Comparison of ENCODE assay signal across 15 cellular contexts in genomic region chr6:41201784-41202181, GRCh38. TPM values are rescaled to one million over a fixed set of nuclear protein-coding genes. Genes with fewer than 3 reads are reported as not detected.
DNase-seq lines count a peak whose midpoint lies in the region; ATAC-seq and TF ChIP-seq lines count a peak whose summit lies in the region.
"Had no signal": no experiment of that assay in that cellular context is flagged by ENCODE, and none has a peak within 500 bp of the region (broad histone marks: within the 10 kb centered on the region; RNA-seq: fewer than 3 reads in every experiment).

No MANE protein-coding gene starts in this region.

- H3K9me3 Mint-ChIP-seq in CD4-positive, alpha-beta T cell = no peaks in the 10 kb centered on the region
- peaks cover 13% of the 10 kb centered on the region for H3K9me3 Mint-ChIP-seq in activated T-helper 1 cell treated with anti-CD3 and anti-CD28 coated beads, Interleukin-12 subunit alpha, Interleukin-12 subunit beta, Interleukin-2, Interleukin-4 antibody, amounts not matched to agents 30 ng/mL and 10 ng/mL and 1 ng/mL, durations not matched to agents 14 hours and 24 hours and 36 hours

- TF ChIP-seq CTCF in CD4-positive, alpha-beta T cell (IDR thresholded peaks at IDR 0.05) = no peak
- TF ChIP-seq CTCF in mucosa of descending colon (IDR thresholded peaks at IDR 0.05) = no peak
- TF ChIP-seq CTCF in mammary epithelial cell (conservative IDR thresholded peaks at IDR 0.05 in 1 of 2, IDR thresholded peaks at IDR 0.05 in 1 of 2; ENCODE audit: extremely low read depth in 1 of 2, insufficient read depth in 1 of 2, low read depth in 1 of 2, low read length in 2 of 2) = no peak

- CTCF ChIA-PET in CD4-positive, alpha-beta T cell (lab: Charles Lee) = interaction anchor here (1.0 kb wide), 1 partner anchor 10 kb away, joined by 3 read pairs; no protein-coding TSS in a partner anchor
- CTCF ChIA-PET in mammary epithelial cell (lab: Charles Lee; ENCODE audit: low non-redundant PET) = no interaction called here

- H3K27me3 ChIP-seq in CD4-positive, alpha-beta T cell (ENCODE audit: control insufficient read depth, insufficient read depth, low read length) = no peaks in the 10 kb centered on the region
- no peaks in the 10 kb centered on the region for H3K27me3 ChIP-seq in mammary epithelial cell (ENCODE audit: insufficient read depth, low read length)
- H3K27me3 ChIP-seq: breast epithelium had no signal

- peaks cover under 1% of the 10 kb centered on the region for H3K36me3 Mint-ChIP-seq in CD4-positive, alpha-beta T cell (ENCODE audit: low read depth)
- peaks cover 14% of the 10 kb centered on the region for H3K36me3 Mint-ChIP-seq in activated T-helper 1 cell treated with anti-CD3 and anti-CD28 coated beads, Interleukin-12 subunit alpha, Interleukin-12 subunit beta, Interleukin-2, Interleukin-4 antibody, amounts not matched to agents 30 ng/mL and 10 ng/mL and 1 ng/mL, durations not matched to agents 14 hours and 24 hours and 36 hours (ENCODE audit: low read depth)

- POLR2A ChIA-PET in CD4-positive, alpha-beta T cell (lab: Charles Lee) = no interaction called here

- H3K27ac ChIP-seq in CD4-positive, alpha-beta T cell (ENCODE audit: low read depth, low read length) = peak overlapping the region; percentile 85
- no peak overlapping the region for H3K27ac ChIP-seq in mammary epithelial cell (ENCODE audit: insufficient read depth, low read depth, low read length)
- H3K27ac ChIP-seq: breast epithelium had no signal

- no peak overlapping the region for H3K9ac ChIP-seq in mammary epithelial cell (ENCODE audit: insufficient read depth, low read length)

- peak overlapping the region; percentile 81 for H3K4me3 Mint-ChIP-seq in CD4-positive, alpha-beta T cell
- H3K4me3 Mint-ChIP-seq in activated T-helper 1 cell treated with anti-CD3 and anti-CD28 coated beads, Interleukin-12 subunit alpha, Interleukin-12 subunit beta, Interleukin-2, Interleukin-4 antibody, amounts not matched to agents 30 ng/mL and 10 ng/mL and 1 ng/mL, durations not matched to agents 14 hours and 24 hours and 36 hours = peak overlapping the region; percentile 77

- intact Hi-C loops in CD4-positive, alpha-beta T cell (cut with DNase I, micrococcal nuclease) = no loop called here
- intact Hi-C loops in activated T-helper 1 cell treated with anti-CD3 and anti-CD28 coated beads, Interleukin-12 subunit alpha, Interleukin-12 subunit beta, Interleukin-2, Interleukin-4 antibody, amounts not matched to agents 30 ng/mL and 10 ng/mL and 1 ng/mL, durations not matched to agents 14 hours and 24 hours and 36 hours (cut with micrococcal nuclease) = no loop called here
- intact Hi-C loops in mucosa of descending colon (cut with DNase I, micrococcal nuclease) = no loop called here
- intact Hi-C loops in mammary epithelial cell (cut with micrococcal nuclease) = no loop called here

- in situ Hi-C loops in mammary epithelial cell (cut with MboI; ENCODE audit: low sequenced_read_pairs in 2 of 2) = no loop called here

- H3K4me2 ChIP-seq in mammary epithelial cell (ENCODE audit: insufficient read depth, low read depth, low read length) = no peak overlapping the region

- BruUV-seq in mammary epithelial cell (replicated peaks; lab: Mats Ljungman, UMichigan) = no TSS peak

- no peaks in the 10 kb centered on the region for H3K9me3 ChIP-seq in CD4-positive, alpha-beta T cell (ENCODE audit: control insufficient read depth, low read length)
- H3K9me3 ChIP-seq in mucosa of descending colon = no peaks in the 10 kb centered on the region
- H3K9me3 ChIP-seq in mammary epithelial cell (replicated peaks; ENCODE audit: insufficient read depth, low read length) = no peaks in the 10 kb centered on the region
- H3K9me3 ChIP-seq: breast epithelium, Caco-2, stomach had no signal

- 90% methylated on average over 4 of the region's 9 CpGs for WGBS in mammary epithelial cell (ENCODE audit: low coverage, missing lambda C conversion rate)

- no peak overlapping the region for H2AFZ ChIP-seq in mammary epithelial cell (ENCODE audit: low read depth, low read length)

- no peaks in the 10 kb centered on the region for H3K27me3 Mint-ChIP-seq in CD4-positive, alpha-beta T cell
- H3K27me3 Mint-ChIP-seq in activated T-helper 1 cell treated with anti-CD3 and anti-CD28 coated beads, Interleukin-12 subunit alpha, Interleukin-12 subunit beta, Interleukin-2, Interleukin-4 antibody, amounts not matched to agents 30 ng/mL and 10 ng/mL and 1 ng/mL, durations not matched to agents 14 hours and 24 hours and 36 hours (ENCODE audit: insufficient read depth) = no peaks in the 10 kb centered on the region

- peaks cover 4% of the 10 kb centered on the region for H3K4me1 ChIP-seq in mucosa of descending colon (ENCODE audit: low read depth)
- peaks cover 18% of the 10 kb centered on the region for H3K4me1 ChIP-seq in mammary epithelial cell (ENCODE audit: insufficient read depth, low read length)
- H3K4me1 ChIP-seq: breast epithelium, Caco-2 had no signal

- peak overlapping the region; percentile 100 for H3K27ac Mint-ChIP-seq in CD4-positive, alpha-beta T cell
- peak overlapping the region; percentile 95 for H3K27ac Mint-ChIP-seq in activated T-helper 1 cell treated with anti-CD3 and anti-CD28 coated beads, Interleukin-12 subunit alpha, Interleukin-12 subunit beta, Interleukin-2, Interleukin-4 antibody, amounts not matched to agents 30 ng/mL and 10 ng/mL and 1 ng/mL, durations not matched to agents 14 hours and 24 hours and 36 hours

- H3K4me3 ChIP-seq in mucosa of descending colon (no peak overlapping the region), mammary epithelial cell (replicated peaks in 1 of 3; ENCODE audit: insufficient read depth in 1 of 3, low read depth in 2 of 3, low read length in 3 of 3) (no peak overlapping the region)
- H3K4me3 ChIP-seq: breast epithelium, lung, stomach had no signal

- dilution Hi-C loops in mammary epithelial cell (cut with HindIII; ENCODE audit: low sequenced_read_pairs) = no loop called here

- H4K20me1 ChIP-seq in mammary epithelial cell (ENCODE audit: insufficient read depth, low read length) = no peaks in the 10 kb centered on the region

- H3K36me3 ChIP-seq in mucosa of descending colon (ENCODE audit: low read depth) (no peaks in the 10 kb centered on the region), mammary epithelial cell (ENCODE audit: insufficient read depth, low read length) (no peaks in the 10 kb centered on the region)
- H3K36me3 ChIP-seq: breast epithelium, stomach had no signal

- ATAC-seq in CD4-positive, alpha-beta T cell (ENCODE audit: poor library complexity) = no peak
- ATAC-seq in HG02884 (IDR thresholded peaks at IDR 0.05; ENCODE audit: unreplicated experiment) = peak; percentile 5
- peak; percentile 23 for ATAC-seq in mucosa of descending colon
- no peak for ATAC-seq in HG03196 (IDR thresholded peaks at IDR 0.05; ENCODE audit: unreplicated experiment)

- H3K4me1 Mint-ChIP-seq in CD4-positive, alpha-beta T cell (ENCODE audit: low read depth) = peaks cover 68% of the 10 kb centered on the region
- H3K4me1 Mint-ChIP-seq in activated T-helper 1 cell treated with anti-CD3 and anti-CD28 coated beads, Interleukin-12 subunit alpha, Interleukin-12 subunit beta, Interleukin-2, Interleukin-4 antibody, amounts not matched to agents 30 ng/mL and 10 ng/mL and 1 ng/mL, durations not matched to agents 14 hours and 24 hours and 36 hours (ENCODE audit: low read depth) = peaks cover 50% of the 10 kb centered on the region

- no peak for DNase-seq in CD4-positive, alpha-beta T cell
- DNase-seq in activated T-helper 1 cell treated with anti-CD3 and anti-CD28 coated beads, Interleukin-12 subunit alpha, Interleukin-12 subunit beta, Interleukin-2, Interleukin-4 antibody, amounts not matched to agents 30 ng/mL and 10 ng/mL and 1 ng/mL, durations not matched to agents 14 hours and 24 hours and 36 hours (ENCODE audit: low spot score) = no peak
- DNase-seq in mucosa of descending colon (no peak), mammary epithelial cell (no peak), nucleus accumbens (lab: John Stamatoyannopoulos, UW) (no peak), GM19240 (ENCODE audit: insufficient read length, low spot score) (no peak)
- DNase-seq: Caco-2, stomach had no signal

- H3K79me2 ChIP-seq in mammary epithelial cell (ENCODE audit: insufficient read depth, low read length) = no peaks in the 10 kb centered on the region

RNA-seq across cellular contexts. Expression of gene TREML2, which starts 0.8 kb away (rescaled TPM):
- total RNA-seq in CD4-positive, alpha-beta T cell = under 1 TPM; 0.78 to 0.91 TPM
- total RNA-seq in activated T-helper 1 cell treated with anti-CD3 and anti-CD28 coated beads, Interleukin-12 subunit alpha, Interleukin-12 subunit beta, Interleukin-2, Interleukin-4 antibody, amounts not matched to agents 30 ng/mL and 10 ng/mL and 1 ng/mL, durations not matched to agents 14 hours and 24 hours and 36 hours = 4.5 and 4.9 TPM in 2 replicates
- total RNA-seq in mucosa of descending colon = not detected
- under 1 TPM; under 0.01 to 0.16 TPM for total RNA-seq in mammary epithelial cell
- polyA plus RNA-seq in mammary epithelial cell = 0.07 TPM
- not detected for polyA minus RNA-seq in mammary epithelial cell
- total RNA-seq: Caco-2, endothelial cell of umbilical vein, MCF 10A had no signal
- polyA plus RNA-seq: endothelial cell of umbilical vein had no signal

RNA-seq across cellular contexts. Expression of gene TREML4, which starts 26.4 kb away (rescaled TPM):
- total RNA-seq in CD4-positive, alpha-beta T cell = not detected
- not detected in 2 replicates for total RNA-seq in activated T-helper 1 cell treated with anti-CD3 and anti-CD28 coated beads, Interleukin-12 subunit alpha, Interleukin-12 subunit beta, Interleukin-2, Interleukin-4 antibody, amounts not matched to agents 30 ng/mL and 10 ng/mL and 1 ng/mL, durations not matched to agents 14 hours and 24 hours and 36 hours
- total RNA-seq in mucosa of descending colon = not detected
- total RNA-seq in mammary epithelial cell = not detected
- polyA plus RNA-seq in mammary epithelial cell = not detected
- polyA minus RNA-seq in mammary epithelial cell = not detected
- total RNA-seq: breast epithelium; Caco-2; endothelial cell of umbilical vein; MCF 10A; stomach; T-helper 2 cell treated with Interferon-gamma antibody and Interleukin-4, amounts not matched to agents 100 ng/mL and 5 ng/mL, for 36 hours had no signal
- polyA plus RNA-seq: endothelial cell of umbilical vein, stomach had no signal

RNA-seq across cellular contexts. Expression of gene TREM2, which starts 38.9 kb away (rescaled TPM):
- total RNA-seq in CD4-positive, alpha-beta T cell = not detected
- not detected in 2 replicates for total RNA-seq in activated T-helper 1 cell treated with anti-CD3 and anti-CD28 coated beads, Interleukin-12 subunit alpha, Interleukin-12 subunit beta, Interleukin-2, Interleukin-4 antibody, amounts not matched to agents 30 ng/mL and 10 ng/mL and 1 ng/mL, durations not matched to agents 14 hours and 24 hours and 36 hours
- total RNA-seq in mucosa of descending colon (1 to 10 TPM in 1 of 3 donors, under 1 TPM in 2; 0.29 to 1.3 (median 0.67) TPM), mammary epithelial cell (100 to 1,000 TPM in 1 of 2 donors, 10 to 100 TPM in 1; 30.0 to 142 TPM)
- 91.0 TPM for polyA plus RNA-seq in mammary epithelial cell
- polyA minus RNA-seq in mammary epithelial cell = 74.3 TPM
- total RNA-seq: Caco-2; endothelial cell of umbilical vein; T-helper 2 cell treated with Interferon-gamma antibody and Interleukin-4, amounts not matched to agents 100 ng/mL and 5 ng/mL, for 36 hours had no signal
- polyA plus RNA-seq: endothelial cell of umbilical vein had no signal

RNA-seq across cellular contexts. Expression of gene TREML1, which starts 47.6 kb away (rescaled TPM):
- not detected for total RNA-seq in CD4-positive, alpha-beta T cell
- total RNA-seq in activated T-helper 1 cell treated with anti-CD3 and anti-CD28 coated beads, Interleukin-12 subunit alpha, Interleukin-12 subunit beta, Interleukin-2, Interleukin-4 antibody, amounts not matched to agents 30 ng/mL and 10 ng/mL and 1 ng/mL, durations not matched to agents 14 hours and 24 hours and 36 hours = not detected in 2 replicates
- total RNA-seq in mucosa of descending colon (under 1 TPM in 1 of 3 donors, not detected in 2; 0.35 TPM), mammary epithelial cell (1 to 10 TPM in 1 of 2 donors, under 1 TPM in 1; 0.83 to 2.1 TPM)
- 3.0 TPM for polyA plus RNA-seq in mammary epithelial cell
- polyA minus RNA-seq in mammary epithelial cell = 11.9 TPM
- total RNA-seq: Caco-2; endothelial cell of umbilical vein; MCF 10A; stomach; T-helper 2 cell treated with Interferon-gamma antibody and Interleukin-4, amounts not matched to agents 100 ng/mL and 5 ng/mL, for 36 hours had no signal
- polyA plus RNA-seq: endothelial cell of umbilical vein, stomach had no signal

Comparison
In these comparisons a context has a peak if more than half of its experiments do, and no peak if none do; other contexts are left out.
1. ATAC-seq: peak in HG02884 (single experiment) and mucosa of descending colon (single experiment); none in CD4-positive, alpha-beta T cell (single experiment) and HG03196 (single experiment).
2. RNA of gene TREM2, which starts 38.9 kb away (total RNA-seq): 30.0 to 142 TPM in mammary epithelial cell; 0.29 to 1.3 TPM in mucosa of descending colon, not detected in CD4-positive, alpha-beta T cell and not detected in activated T-helper 1 cell treated with anti-CD3 and anti-CD28 coated beads, Interleukin-12 subunit alpha, Interleukin-12 subunit beta, Interleukin-2, Interleukin-4 antibody, amounts not matched to agents 30 ng/mL and 10 ng/mL and 1 ng/mL, durations not matched to agents 14 hours and 24 hours and 36 hours; every median in the first group is over 10 times any median in the second.